In the genomic region with DNA sequence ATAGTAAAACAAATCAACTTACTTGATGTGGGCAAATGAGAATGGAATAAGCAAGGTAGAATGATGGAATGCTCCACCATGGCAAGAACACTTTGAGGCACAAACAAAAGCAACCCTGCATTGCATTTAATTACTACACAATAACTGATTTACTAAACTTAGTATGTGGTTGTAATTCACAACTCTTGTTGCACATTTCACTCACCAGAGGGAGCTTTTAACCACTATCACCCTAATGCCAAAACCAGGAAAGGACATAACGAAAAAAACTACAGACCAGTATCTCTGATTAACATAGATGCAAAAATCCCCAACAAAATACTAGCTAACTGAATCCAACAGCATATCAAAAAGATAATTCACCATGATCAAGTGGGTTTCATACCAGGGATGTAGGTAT, we compare ENCODE assay signal across 1 cellular context.
TF ChIP-seq lines count a peak whose summit lies in the region.

No MANE protein-coding gene starts in this region.

TF ChIP-seq in SK-N-SH, 30 proteins besides CTCF, POLR2A, EP300 and RAD21 (continued from another document):
- TF ChIP-seq, protein P1, sequence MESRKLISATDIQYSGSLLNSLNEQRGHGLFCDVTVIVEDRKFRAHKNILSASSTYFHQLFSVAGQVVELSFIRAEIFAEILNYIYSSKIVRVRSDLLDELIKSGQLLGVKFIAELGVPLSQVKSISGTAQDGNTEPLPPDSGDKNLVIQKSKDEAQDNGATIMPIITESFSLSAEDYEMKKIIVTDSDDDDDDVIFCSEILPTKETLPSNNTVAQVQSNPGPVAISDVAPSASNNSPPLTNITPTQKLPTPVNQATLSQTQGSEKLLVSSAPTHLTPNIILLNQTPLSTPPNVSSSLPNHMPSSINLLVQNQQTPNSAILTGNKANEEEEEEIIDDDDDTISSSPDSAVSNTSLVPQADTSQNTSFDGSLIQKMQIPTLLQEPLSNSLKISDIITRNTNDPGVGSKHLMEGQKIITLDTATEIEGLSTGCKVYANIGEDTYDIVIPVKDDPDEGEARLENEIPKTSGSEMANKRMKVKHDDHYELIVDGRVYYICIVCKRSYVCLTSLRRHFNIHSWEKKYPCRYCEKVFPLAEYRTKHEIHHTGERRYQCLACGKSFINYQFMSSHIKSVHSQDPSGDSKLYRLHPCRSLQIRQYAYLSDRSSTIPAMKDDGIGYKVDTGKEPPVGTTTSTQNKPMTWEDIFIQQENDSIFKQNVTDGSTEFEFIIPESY (IDR thresholded peaks at IDR 0.05; ENCODE audit: borderline replicate concordance, low read depth): no peak
- TF ChIP-seq, protein P2, sequence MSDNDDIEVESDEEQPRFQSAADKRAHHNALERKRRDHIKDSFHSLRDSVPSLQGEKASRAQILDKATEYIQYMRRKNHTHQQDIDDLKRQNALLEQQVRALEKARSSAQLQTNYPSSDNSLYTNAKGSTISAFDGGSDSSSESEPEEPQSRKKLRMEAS (IDR thresholded peaks at IDR 0.05; ENCODE audit: low read depth): no peak
- TF ChIP-seq, protein P3, sequence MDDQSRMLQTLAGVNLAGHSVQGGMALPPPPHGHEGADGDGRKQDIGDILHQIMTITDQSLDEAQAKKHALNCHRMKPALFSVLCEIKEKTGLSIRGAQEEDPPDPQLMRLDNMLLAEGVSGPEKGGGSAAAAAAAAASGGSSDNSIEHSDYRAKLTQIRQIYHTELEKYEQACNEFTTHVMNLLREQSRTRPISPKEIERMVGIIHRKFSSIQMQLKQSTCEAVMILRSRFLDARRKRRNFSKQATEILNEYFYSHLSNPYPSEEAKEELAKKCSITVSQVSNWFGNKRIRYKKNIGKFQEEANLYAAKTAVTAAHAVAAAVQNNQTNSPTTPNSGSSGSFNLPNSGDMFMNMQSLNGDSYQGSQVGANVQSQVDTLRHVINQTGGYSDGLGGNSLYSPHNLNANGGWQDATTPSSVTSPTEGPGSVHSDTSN (IDR thresholded peaks at IDR 0.05): no peak
- TF ChIP-seq, protein P4, sequence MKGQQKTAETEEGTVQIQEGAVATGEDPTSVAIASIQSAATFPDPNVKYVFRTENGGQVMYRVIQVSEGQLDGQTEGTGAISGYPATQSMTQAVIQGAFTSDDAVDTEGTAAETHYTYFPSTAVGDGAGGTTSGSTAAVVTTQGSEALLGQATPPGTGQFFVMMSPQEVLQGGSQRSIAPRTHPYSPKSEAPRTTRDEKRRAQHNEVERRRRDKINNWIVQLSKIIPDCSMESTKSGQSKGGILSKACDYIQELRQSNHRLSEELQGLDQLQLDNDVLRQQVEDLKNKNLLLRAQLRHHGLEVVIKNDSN (IDR thresholded peaks at IDR 0.05; ENCODE audit: borderline replicate concordance, low read depth): no peak
- no peak for TF ChIP-seq EZH2phosphoT487 (IDR thresholded peaks at IDR 0.05; ENCODE audit: borderline replicate concordance, low read depth)
- no peak for TF ChIP-seq SIN3A (IDR thresholded peaks at IDR 0.05; ENCODE audit: borderline replicate concordance, low read depth, low read length)
- TF ChIP-seq ELF1 (IDR thresholded peaks at IDR 0.05): no peak
